8 cellular contexts compared by ENCODE assay signal in the genomic region with DNA sequence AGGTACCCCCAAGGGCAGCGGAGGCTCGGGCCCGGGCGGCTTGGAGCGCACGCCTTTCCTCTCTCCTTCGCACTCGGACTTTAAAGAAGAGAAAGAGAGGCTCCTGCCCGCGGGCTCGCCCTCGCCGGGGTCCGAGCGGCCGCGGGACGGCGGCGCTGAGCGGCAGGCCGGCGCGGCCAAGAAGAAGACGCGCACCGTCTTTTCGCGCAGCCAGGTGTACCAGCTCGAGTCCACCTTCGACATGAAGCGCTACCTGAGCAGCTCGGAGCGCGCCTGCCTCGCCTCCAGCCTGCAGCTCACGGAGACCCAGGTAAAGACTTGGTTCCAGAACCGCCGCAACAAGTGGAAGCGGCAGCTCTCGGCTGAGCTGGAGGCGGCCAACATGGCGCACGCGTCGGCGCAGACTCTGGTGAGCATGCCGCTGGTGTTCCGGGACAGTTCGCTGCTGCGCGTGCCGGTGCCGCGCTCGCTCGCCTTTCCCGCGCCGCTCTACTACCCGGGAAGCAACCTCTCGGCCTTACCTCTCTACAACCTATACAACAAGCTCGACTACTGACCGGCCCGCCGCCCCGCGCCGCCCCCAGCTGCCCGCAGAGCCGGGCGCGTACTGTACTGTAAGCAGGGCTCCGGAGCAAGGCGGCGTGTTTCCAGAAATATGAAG. TPM values are rescaled to one million over a fixed set of nuclear protein-coding genes. Genes with fewer than 3 reads are reported as not detected.
DNase-seq lines count a peak whose midpoint lies in the region; ATAC-seq and TF ChIP-seq lines count a peak whose summit lies in the region.

No MANE protein-coding gene starts in this region.

- H3K36me3 ChIP-seq in right lobe of liver (no peaks in the 10 kb centered on the region), thoracic aorta (no peaks in the 10 kb centered on the region)

- H3K4me3 ChIP-seq in right lobe of liver: peak overlapping the region; percentile 9 to 27 (median 16)
- peak overlapping the region; percentile 65 for H3K4me3 ChIP-seq in thoracic aorta

- no peak for TF ChIP-seq POLR2A in right lobe of liver (IDR thresholded peaks at IDR 0.05)

- TF ChIP-seq CTCF in right lobe of liver (IDR thresholded peaks at IDR 0.05) (no peak), thoracic aorta (IDR thresholded peaks at IDR 0.05) (no peak)

- H3K27ac ChIP-seq in right lobe of liver (no peak overlapping the region), thoracic aorta (no peak overlapping the region)

- H3K27me3 ChIP-seq in right lobe of liver (peaks cover 39 to 67% of the 10 kb centered on the region in 2 donors), thoracic aorta (replicated peaks; ENCODE audit: insufficient read depth) (peaks cover 58% of the 10 kb centered on the region)

- 0% methylated on average over 3 of the region's 76 CpGs for WGBS in right lobe of liver (ENCODE audit: insufficient coverage, low coverage, low lambda C conversion rate, missing lambda C conversion rate)

- no peak for ATAC-seq in right lobe of liver
- no peak for ATAC-seq in thoracic aorta (ENCODE audit: insufficient number of reproducible peaks, low FRiP score, low read depth)

- H3K4me1 ChIP-seq in right lobe of liver (peaks cover 0 to 36% (median 4%) of the 10 kb centered on the region in 4 donors), thoracic aorta (ENCODE audit: control insufficient read depth in 1 of 2, low read depth in 2 of 2) (peaks cover 9 to 52% of the 10 kb centered on the region in 2 donors)

- DNase-seq in activated T-cell treated with anti-CD3 and anti-CD28 coated beads for 24 hours (ENCODE audit: low read depth) (peak; percentile 44), activated T-cell treated with anti-CD3 and anti-CD28 coated beads for 4 hours (no peak), amniotic epithelial cell (ENCODE audit: low read depth) (peak; percentile 26), right lobe of liver (no peak), thoracic aorta (ENCODE audit: low spot score) (no peak), HPDE6-E6E7 (ENCODE audit: extremely low spot score) (no peak), foreskin melanocyte (no peak), T-helper 9 cell (no peak)

- H3K9me3 ChIP-seq in right lobe of liver (no peaks in the 10 kb centered on the region), thoracic aorta (no peaks in the 10 kb centered on the region)

- intact Hi-C loops in right lobe of liver (cut with DNase I): loop anchor here in 1 of 2 donors (10.0 kb wide), 1 partner anchor 235 kb away; no protein-coding TSS in a partner anchor

RNA-seq across cellular contexts. Expression of a gene that starts 1.8 kb away (rescaled TPM):
- not detected for total RNA-seq in right lobe of liver
- not detected for total RNA-seq in thoracic aorta

RNA-seq across cellular contexts. Expression of a gene that starts 4.5 kb away (rescaled TPM):
- 10 to 100 TPM; 24.1 to 50.9 (median 31.2) TPM for total RNA-seq in right lobe of liver
- 10 to 100 TPM; 64.2 to 77.9 TPM for total RNA-seq in thoracic aorta

RNA-seq across cellular contexts. Expression of a gene that starts 13.9 kb away (rescaled TPM):
- total RNA-seq in right lobe of liver (not detected), thoracic aorta (not detected)

Comparison
In these comparisons a context has a peak if more than half of its experiments do, and no peak if none do; other contexts are left out.
1. DNase-seq: peak in activated T-cell treated with anti-CD3 and anti-CD28 coated beads for 24 hours (single experiment) and amniotic epithelial cell (single experiment); none in activated T-cell treated with anti-CD3 and anti-CD28 coated beads for 4 hours (single experiment), right lobe of liver (0 of 3), thoracic aorta (single experiment), HPDE6-E6E7 (single experiment), foreskin melanocyte (single experiment) and T-helper 9 cell (single experiment).